ENCODE assay signal across 19 cellular contexts in the genomic region with DNA sequence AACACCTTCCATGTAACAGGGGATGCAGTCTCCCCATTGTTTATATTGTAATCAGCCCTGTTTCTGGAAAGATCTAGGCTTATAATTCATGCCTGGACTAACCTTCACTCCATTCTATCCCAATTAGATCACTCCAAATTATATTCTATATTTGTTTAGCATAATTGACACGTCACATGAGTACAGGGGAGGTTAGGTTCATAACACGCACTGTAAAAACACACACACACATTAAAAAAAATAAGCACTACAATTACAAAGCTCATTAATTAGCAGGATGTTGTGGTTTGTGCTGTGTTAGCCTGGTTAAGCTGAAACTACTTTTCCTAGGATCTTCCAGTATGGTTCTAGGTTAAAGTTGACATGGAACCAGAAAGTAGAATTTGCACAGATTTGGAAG.
"Had no signal": no experiment of that assay in that cellular context is flagged by ENCODE, and none has a peak within 500 bp of the region (broad histone marks: within the 10 kb centered on the region; RNA-seq: fewer than 3 reads in every experiment).

No MANE protein-coding gene starts in this region.

- DNase-seq: activated CD4-positive, alpha-beta memory T cell treated with anti-CD3 and anti-CD28 coated beads for 36 hours; activated CD4-positive, alpha-beta T cell treated with anti-CD3 and anti-CD28 coated beads for 48 hours; activated effector memory CD4-positive, alpha-beta T cell treated with Interleukin-2 at 50 U/mL for 16 hours; activated naive CD4-positive, alpha-beta T cell treated with anti-CD3 and anti-CD28 coated beads, Interleukin-2, amount 10 ng/mL, durations not matched to agents 7 days and 5 days; activated T-cell treated with anti-CD3 and anti-CD28 coated beads, Interleukin-2, amount 50 U/mL, for 72 hours; colonic mucosa; dorsolateral prefrontal cortex; effector memory CD8-positive, alpha-beta T cell; heart left ventricle; naive B cell; occipital lobe; retina; spleen; stimulated activated CD4-positive, alpha-beta T cell treated with anti-CD3 and anti-CD28 coated beads, Interleukin-4, amount 100 ng/mL, for 1 hour; stimulated activated naive CD4-positive, alpha-beta T cell treated with Interleukin-2 at 50 U/mL for 16 hours; upper lobe of right lung had no signal

- FAIRE-seq: islet of Langerhans had no signal

- H3K27ac ChIP-seq: ascending aorta, colonic mucosa, dorsolateral prefrontal cortex, heart left ventricle, spleen, thoracic aorta, upper lobe of right lung had no signal

- H3K4me1 ChIP-seq: ascending aorta, colonic mucosa, upper lobe of right lung had no signal

- H3K9me3 ChIP-seq: ascending aorta, colonic mucosa, heart left ventricle, spleen, thoracic aorta, upper lobe of right lung had no signal

- H3K27me3 ChIP-seq: ascending aorta, colonic mucosa, dorsolateral prefrontal cortex, heart left ventricle, spleen, upper lobe of right lung had no signal

- H3K4me3 ChIP-seq: ascending aorta, colonic mucosa, dorsolateral prefrontal cortex, heart left ventricle, spleen, thoracic aorta, upper lobe of right lung had no signal

- H3K36me3 ChIP-seq: ascending aorta, colonic mucosa, heart left ventricle, spleen, thoracic aorta, upper lobe of right lung had no signal

- ATAC-seq: activated T-cell treated with anti-CD3 and anti-CD28 coated beads, Interleukin-2, amount 50 U/mL, for 72 hours; effector memory CD8-positive, alpha-beta T cell; heart left ventricle; upper lobe of right lung had no signal
